ENCODE assay signal across 33 cellular contexts in the genomic region with DNA sequence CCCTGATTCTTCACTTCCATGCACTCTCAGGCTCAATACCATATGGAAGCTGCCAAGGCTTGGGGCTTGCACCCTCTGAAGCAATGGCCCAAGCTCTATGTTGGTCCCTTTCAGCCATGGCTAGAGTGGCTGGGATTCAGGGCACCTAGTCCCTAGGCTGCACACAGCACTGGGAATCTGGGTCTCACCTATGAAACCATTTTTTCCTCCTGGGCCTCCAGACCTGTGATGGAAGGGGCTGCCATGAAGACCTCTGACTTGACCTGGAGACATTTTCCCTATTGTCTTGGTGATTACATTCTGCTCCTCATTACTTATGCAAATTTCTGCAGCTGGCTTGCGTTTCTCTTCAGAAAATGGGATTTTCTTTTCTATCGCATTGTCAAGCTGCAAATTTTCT.
"Had no signal": no experiment of that assay in that cellular context is flagged by ENCODE, and none has a peak within 500 bp of the region (broad histone marks: within the 10 kb centered on the region; RNA-seq: fewer than 3 reads in every experiment).

No MANE protein-coding gene starts in this region.

- ATAC-seq: activated CD4-positive, CD25-positive, alpha-beta regulatory T cell treated with anti-CD3 and anti-CD28 coated beads, Interleukin-2, amount 50 U/mL, for 24 hours; activated CD8-positive, alpha-beta T cell treated with anti-CD3 and anti-CD28 coated beads for 36 hours; activated naive CD4-positive, alpha-beta T cell treated with anti-CD3 and anti-CD28 coated beads, Interleukin-2, amount 50 U/mL, for 72 hours; activated T-cell treated with anti-CD3 and anti-CD28 coated beads, Interleukin-2, amount 50 U/mL, for 4 hours; activated T-cell treated with anti-CD3 and anti-CD28 coated beads, Interleukin-2, amount 50 U/mL, for 72 hours; activated T-helper 17 cell treated with anti-CD3 and anti-CD28 coated beads, Interleukin-2, amount 50 U/mL, for 72 hours had no signal

- H3K36me3 ChIP-seq: adrenal gland, ascending aorta, cardiac muscle cell had no signal

- H3K27ac ChIP-seq: adrenal gland, ascending aorta, cardiac muscle cell, VCaP had no signal

- H3K4me3 ChIP-seq: adrenal gland, ascending aorta, cardiac muscle cell had no signal

- H3K27me3 ChIP-seq: adrenal gland, ascending aorta, cardiac muscle cell had no signal

- H3K4me1 ChIP-seq: adrenal gland, ascending aorta had no signal

- FAIRE-seq: bronchial epithelial cell, TTC549 had no signal

- DNase-seq: activated CD4-positive, alpha-beta memory T cell treated with anti-CD3 and anti-CD28 coated beads for 36 hours; activated CD4-positive, alpha-beta T cell treated with anti-CD3 and anti-CD28 coated beads for 4 hours; activated CD4-positive, alpha-beta T cell treated with anti-CD3 and anti-CD28 coated beads, Interleukin-2, amount 10 ng/mL, durations not matched to agents 24 days and 14 days; activated CD4-positive, alpha-beta T cell treated with anti-CD3 and anti-CD28 coated beads, Interleukin-2, amount 50 U/mL, for 1 hour; activated CD4-positive, alpha-beta T cell treated with anti-CD3 and anti-CD28 coated beads, Interleukin-2, amount 50 U/mL, for 4 hours; activated CD4-positive, CD25-positive, alpha-beta regulatory T cell; activated CD8-positive, alpha-beta memory T cell treated with anti-CD3 and anti-CD28 coated beads, Interleukin-2, amount 50 U/mL, for 4 hours; activated CD8-positive, alpha-beta T cell treated with anti-CD3 and anti-CD28 coated beads for 36 hours; activated effector memory CD4-positive, alpha-beta T cell treated with anti-CD3 and anti-CD28 coated beads, Interleukin-2, amount 50 U/mL, for 16 hours; activated gamma-delta T cell treated with Interleukin-2 at 50 U/mL for 16 hours; activated naive CD4-positive, alpha-beta T cell; activated naive CD4-positive, alpha-beta T cell treated with anti-CD3 and anti-CD28 coated beads for 36 hours; activated naive CD4-positive, alpha-beta T cell treated with anti-CD3 and anti-CD28 coated beads, Interleukin-2, amount 50 U/mL, for 16 hours; activated naive CD8-positive, alpha-beta T cell treated with anti-CD3 and anti-CD28 coated beads for 36 hours; activated T-cell treated with anti-CD3 and anti-CD28 coated beads for 4 hours; activated T-cell treated with anti-CD3 and anti-CD28 coated beads, Interleukin-2, amount 50 U/mL, for 1 hour; activated T-cell treated with anti-CD3 and anti-CD28 coated beads, Interleukin-2, amount 50 U/mL, for 4 hours; activated T-cell treated with anti-CD3 and anti-CD28 coated beads, Interleukin-2, amount 50 U/mL, for 72 hours; adrenal gland; amniotic stem cell; caudate nucleus; cerebellar nuclear complex; T-helper 1 cell; T-helper 2 cell; T-helper 9 cell had no signal

- H3K9me3 ChIP-seq: adrenal gland had no signal
